10 cellular contexts compared by ENCODE assay signal in genomic region chr5:99004960-99005359, GRCh38.
DNase-seq lines count a peak whose midpoint lies in the region; ATAC-seq and TF ChIP-seq lines count a peak whose summit lies in the region.
"Had no signal": no experiment of that assay in that cellular context is flagged by ENCODE, and none has a peak within 500 bp of the region (broad histone marks: within the 10 kb centered on the region; RNA-seq: fewer than 3 reads in every experiment).

No MANE protein-coding gene starts in this region.

- intact Hi-C loops in sigmoid colon (cut with DNase I): no loop called here

- TF ChIP-seq CTCF in sigmoid colon (IDR thresholded peaks at IDR 0.05): no peak

- no peak for TF ChIP-seq EP300 in sigmoid colon (IDR thresholded peaks at IDR 0.05)

- 59 to 95% methylated on average over 1 of the region's 1 CpG for WGBS in sigmoid colon, 2 donors

- no peak overlapping the region for H3K27ac ChIP-seq in sigmoid colon
- H3K27ac ChIP-seq: thyroid gland had no signal

- no peak for DNase-seq in central memory CD8-positive, alpha-beta T cell (ENCODE audit: low spot score in 2 of 2)
- DNase-seq in NCI-H146 (lab: John Stamatoyannopoulos, UW) (no peak), EL (no peak), islet precursor cell (no peak), sigmoid colon (no peak)
- DNase-seq: thyroid gland had no signal

- H3K4me1 ChIP-seq in sigmoid colon: no peaks in the 10 kb centered on the region
- H3K4me1 ChIP-seq: thyroid gland had no signal

- H3K27ac Mint-ChIP-seq in central memory CD8-positive, alpha-beta T cell (ENCODE audit: low read depth): peak overlapping the region; percentile 53
- H3K27ac Mint-ChIP-seq: T-helper 1 cell treated with Interleukin-12 subunit alpha and Interleukin-12 subunit beta and Interleukin-4 antibody, amounts not matched to agents 30 μg/mL and 1 μg/mL, for 36 hours had no signal

- no peak overlapping the region for H3K4me3 Mint-ChIP-seq in central memory CD8-positive, alpha-beta T cell
- H3K4me3 Mint-ChIP-seq: T-helper 1 cell treated with Interleukin-12 subunit alpha and Interleukin-12 subunit beta and Interleukin-4 antibody, amounts not matched to agents 30 μg/mL and 1 μg/mL, for 36 hours had no signal

- no peak for TF ChIP-seq POLR2A in sigmoid colon (IDR thresholded peaks at IDR 0.05)

- no peaks in the 10 kb centered on the region for H3K9me3 Mint-ChIP-seq in central memory CD8-positive, alpha-beta T cell
- H3K9me3 Mint-ChIP-seq: T-helper 1 cell treated with Interleukin-12 subunit alpha and Interleukin-12 subunit beta and Interleukin-4 antibody, amounts not matched to agents 30 μg/mL and 1 μg/mL, for 36 hours had no signal

- H3K36me3 Mint-ChIP-seq in central memory CD8-positive, alpha-beta T cell (ENCODE audit: insufficient read depth): peaks cover 2% of the 10 kb centered on the region

- no peak overlapping the region for H3K4me3 ChIP-seq in sigmoid colon
- H3K4me3 ChIP-seq: thyroid gland had no signal

- no peaks in the 10 kb centered on the region for H3K9me3 ChIP-seq in sigmoid colon
- H3K9me3 ChIP-seq: thyroid gland had no signal

- H3K27me3 Mint-ChIP-seq in central memory CD8-positive, alpha-beta T cell: no peaks in the 10 kb centered on the region

- peaks cover 17% of the 10 kb centered on the region for H3K4me1 Mint-ChIP-seq in central memory CD8-positive, alpha-beta T cell

- H3K27me3 ChIP-seq in sigmoid colon: no peaks in the 10 kb centered on the region
- H3K27me3 ChIP-seq: thyroid gland had no signal

- ATAC-seq in GM18498 (IDR thresholded peaks at IDR 0.05; ENCODE audit: unreplicated experiment): peak; percentile 100
- ATAC-seq in GM19455 (IDR thresholded peaks at IDR 0.05; ENCODE audit: unreplicated experiment): peak; percentile 99
- ATAC-seq in HG03095 (IDR thresholded peaks at IDR 0.05; ENCODE audit: unreplicated experiment): peak; percentile 98
- ATAC-seq in central memory CD8-positive, alpha-beta T cell (replicated peaks; ENCODE audit: extremely low read depth, poor library complexity, severe bottlenecking): peak; percentile 91

- no peaks in the 10 kb centered on the region for H3K36me3 ChIP-seq in sigmoid colon
- H3K36me3 ChIP-seq: thyroid gland had no signal
